ENCODE assay signal across 13 cellular contexts in the genomic region with DNA sequence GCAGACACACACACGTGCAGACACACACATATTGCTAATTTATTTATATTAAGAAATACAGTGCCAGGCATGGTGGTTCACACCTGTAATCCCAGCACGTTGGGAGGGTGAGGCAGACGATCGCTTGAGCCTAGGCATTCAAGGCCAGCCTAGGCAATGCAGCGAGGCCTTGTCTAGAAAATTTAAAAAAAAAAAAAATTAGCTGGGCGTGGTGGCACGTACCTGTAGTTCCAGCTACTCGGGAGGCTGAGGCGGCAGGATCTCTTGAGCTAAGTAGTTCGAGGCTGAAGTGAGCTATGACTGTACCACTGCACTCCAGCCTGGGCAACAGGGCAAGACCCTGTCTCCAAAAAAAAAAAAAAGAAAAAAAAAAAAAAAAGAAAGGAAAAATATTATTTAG. TPM values are rescaled to one million over a fixed set of nuclear protein-coding genes. Genes with fewer than 3 reads are reported as not detected.
A peak's percentile ranks its signal among the peaks of the same experiment; 100 is the strongest.
DNase-seq lines count a peak whose midpoint lies in the region; ATAC-seq, FAIRE-seq and TF ChIP-seq lines count a peak whose summit lies in the region.
"Had no signal": no experiment of that assay in that cellular context is flagged by ENCODE, and none has a peak within 500 bp of the region (broad histone marks: within the 10 kb centered on the region; RNA-seq: fewer than 3 reads in every experiment).

No MANE protein-coding gene starts in this region.

- ATAC-seq in GM21576 (IDR thresholded peaks at IDR 0.05; ENCODE audit: unreplicated experiment) (no peak), HG02588 (IDR thresholded peaks at IDR 0.05; ENCODE audit: unreplicated experiment) (no peak)

- H3K23me2 ChIP-seq in H1 (ENCODE audit: low read depth, low read length), result no peaks in the 10 kb centered on the region

- H4K91ac ChIP-seq in H1 (replicated peaks; ENCODE audit: insufficient read length, low read length) (no peak overlapping the region), trophoblast cell (ENCODE audit: low read depth, low read length) (no peak overlapping the region)

- no peak for TF ChIP-seq EP300 in H1 (IDR thresholded peaks at IDR 0.05; ENCODE audit: borderline replicate concordance in 1 of 2, low read depth in 2 of 2, low read length in 2 of 2)

- no peak for TF ChIP-seq RAD21 in H1 (IDR thresholded peaks at IDR 0.05 in 1 of 2, conservative IDR thresholded peaks at IDR 0.05 in 1 of 2; ENCODE audit: low read depth in 2 of 2, low read length in 2 of 2)

- H3K4ac ChIP-seq in H1 (replicated peaks; ENCODE audit: insufficient read length, low read depth, low read length) (no peak overlapping the region), trophoblast cell (ENCODE audit: low read depth, low read length) (no peak overlapping the region)

- H2BK5ac ChIP-seq in H1 (ENCODE audit: low read depth, low read length), result no peak overlapping the region
- H2BK5ac ChIP-seq in trophoblast cell (ENCODE audit: low read depth, low read length, poor library complexity), result no peak overlapping the region

- H4K12ac ChIP-seq in trophoblast cell (ENCODE audit: low read depth, low read length), result no peak overlapping the region

- TF ChIP-seq CTCF in AG04450 (IDR thresholded peaks at IDR 0.05; ENCODE audit: low read depth, low read length) (no peak), H1 (IDR thresholded peaks at IDR 0.05; ENCODE audit: control extremely low read depth in 1 of 3, insufficient read depth in 1 of 3, low read depth in 1 of 3, low read length in 3 of 3) (no peak)

- no peak overlapping the region for H4K5ac ChIP-seq in H1 (ENCODE audit: insufficient read length, low read depth, low read length)

- no peak for DNase-seq in AG04450 (ENCODE audit: low read depth, low spot score)
- peak; percentile 81 for DNase-seq in NCI-H526 treated with DMSO at 0.1 percent for 48 hours (lab: John Stamatoyannopoulos, UW)
- no peak for DNase-seq in H1 (ENCODE audit: low read depth in 1 of 2, low spot score in 2 of 2)
- peak in 1 of 2 donors; percentile 52 for DNase-seq in trophoblast cell
- no peak for DNase-seq in cerebellar nuclear complex (lab: John Stamatoyannopoulos, UW)
- no peak for DNase-seq in H54 (ENCODE audit: insufficient read length, low spot score)
- DNase-seq: activated naive CD4-positive, alpha-beta T cell treated with anti-CD3 and anti-CD28 coated beads, Interleukin-2, amount 50 U/mL, for 16 hours; NCI-H1105 treated with DMSO at 0.1 percent for 48 hours; NCI-H524 treated with DMSO at 0.1 percent for 48 hours; T-helper 9 cell had no signal

- H3K23ac ChIP-seq in H1 (ENCODE audit: insufficient read length) (no peak overlapping the region), trophoblast cell (ENCODE audit: low read length) (no peak overlapping the region)

- no peak overlapping the region for H3K4me2 ChIP-seq in H1 (ENCODE audit: insufficient read depth in 1 of 2, low read depth in 2 of 2, low read length in 2 of 2)
- no peak overlapping the region for H3K4me2 ChIP-seq in trophoblast cell (ENCODE audit: low read length)

- H2BK120ac ChIP-seq in H1 (replicated peaks; ENCODE audit: low read depth, low read length) (no peak overlapping the region), trophoblast cell (ENCODE audit: insufficient read depth, low read length, poor library complexity) (no peak overlapping the region)

- H3K9me3 ChIP-seq in AG04450 (ENCODE audit: control insufficient read depth, insufficient read depth, low read length) (no peaks in the 10 kb centered on the region), H1 (ENCODE audit: insufficient read depth in 2 of 2, low read depth in 1 of 2, low read length in 1 of 2) (no peaks in the 10 kb centered on the region), trophoblast cell (ENCODE audit: insufficient read depth, low read depth, low read length) (no peaks in the 10 kb centered on the region)

- H2AK5ac ChIP-seq in H1 (ENCODE audit: low read depth, low read length), result peak overlapping the region; percentile 92
- no peak overlapping the region for H2AK5ac ChIP-seq in trophoblast cell (ENCODE audit: low read length)

- H4K8ac ChIP-seq in H1 (ENCODE audit: extremely low read depth, insufficient read depth, low read length) (no peak overlapping the region), trophoblast cell (ENCODE audit: low read depth, low read length) (no peak overlapping the region)

- no peak overlapping the region for H2AFZ ChIP-seq in H1 (ENCODE audit: low read length)
- H2AFZ ChIP-seq in trophoblast cell (ENCODE audit: insufficient read depth, low read length, poor library complexity), result no peak overlapping the region

- no peak for TF ChIP-seq POLR2A in H1 (IDR thresholded peaks at IDR 0.05; ENCODE audit: control extremely low read depth in 1 of 2, low read depth in 2 of 2, low read length in 2 of 2)
- no peak for TF ChIP-seq POLR2A in H54 (IDR thresholded peaks at IDR 0.05; ENCODE audit: low read depth, low read length)

- H3K9ac ChIP-seq in H1 (replicated peaks in 1 of 4; ENCODE audit: extremely low read depth in 1 of 4, low read depth in 3 of 4, low read length in 3 of 4), result no peak overlapping the region
- H3K9ac ChIP-seq in trophoblast cell (ENCODE audit: low read length), result no peak overlapping the region

- H3K36me3 ChIP-seq in H1 (ENCODE audit: control insufficient read depth in 2 of 4, insufficient read depth in 4 of 4, low read length in 3 of 4) (no peaks in the 10 kb centered on the region), trophoblast cell (ENCODE audit: control insufficient read depth in 1 of 2, insufficient read depth in 2 of 2, low read length in 2 of 2) (no peaks in the 10 kb centered on the region)

- H3K14ac ChIP-seq in H1 (ENCODE audit: insufficient read length) (no peak overlapping the region), trophoblast cell (ENCODE audit: low read length) (no peak overlapping the region)

- H2BK12ac ChIP-seq in H1 (ENCODE audit: low read depth, low read length) (peak overlapping the region; percentile 29; the same call in 1 of the 2 replicates), trophoblast cell (ENCODE audit: low read length) (peak overlapping the region; percentile 82)

- POLR2A ChIA-PET in AG04450 (lab: Yijun Ruan, JAX), result no interaction called here
- POLR2A ChIA-PET in H1 (lab: Charles Lee; ENCODE audit: partially characterized antibody), result no interaction called here

- H3K79me1 ChIP-seq in H1 (ENCODE audit: low read depth, low read length) (no peaks in the 10 kb centered on the region; the same call in 1 of the 2 replicates), trophoblast cell (ENCODE audit: low read length) (peaks cover 6% of the 10 kb centered on the region)

- CTCF ChIA-PET in AG04450 (lab: Charles Lee) (interaction anchor here (0.7 kb wide), 1 partner anchor 18 kb away, joined by 5 read pairs; no protein-coding TSS in a partner anchor), H1 (lab: Charles Lee; ENCODE audit: partially characterized antibody) (interaction anchor here (0.6 to 1.7 kb wide), 3 partner anchors 22 to 51 kb away, joined by 3 to 5 read pairs (median 3); no protein-coding TSS in a partner anchor)

- 96% methylated on average over 10 of the region's 10 CpGs; no CpG with 5 or more reads in 1 of the 2 experiments for WGBS in H1 (ENCODE audit: extremely low coverage in 1 of 2, insufficient coverage in 1 of 2, insufficient read length in 1 of 2, insufficient replicate concordance in 2 of 2, low coverage in 1 of 2, low lambda C conversion rate in 2 of 2, missing lambda C conversion rate in 1 of 2), 2 experiments
- no CpG with 5 or more reads among the region's 10 CpGs for WGBS in trophoblast cell (ENCODE audit: extremely low coverage, insufficient coverage, insufficient read length)

- H3K56ac ChIP-seq in H1 (replicated peaks; ENCODE audit: insufficient read length, low read depth, low read length), result no peak overlapping the region

- no peaks in the 10 kb centered on the region for H3K79me2 ChIP-seq in H1 (ENCODE audit: control insufficient read depth in 1 of 2, insufficient read depth in 2 of 2, low read length in 2 of 2)
- H3K79me2 ChIP-seq in trophoblast cell (ENCODE audit: control insufficient read depth, insufficient read depth, low read length, poor library complexity), result no peaks in the 10 kb centered on the region

- H4K20me1 ChIP-seq in H1 (replicated peaks in 1 of 2; ENCODE audit: control insufficient read depth in 1 of 2, insufficient read depth in 2 of 2, low read length in 2 of 2), result no peaks in the 10 kb centered on the region

- H3K27ac ChIP-seq in AG04450 (ENCODE audit: low read depth, low read length), result peak overlapping the region; percentile 33
- no peak overlapping the region for H3K27ac ChIP-seq in H1 (ENCODE audit: low read depth, low read length)
- H3K27ac ChIP-seq in trophoblast cell (ENCODE audit: low read depth, low read length), result no peak overlapping the region

- H3K4me3 ChIP-seq in AG04450 (ENCODE audit: low read depth, low read length), result no peak overlapping the region
- no peak overlapping the region for H3K4me3 ChIP-seq in H1 (ENCODE audit: extremely low read depth in 1 of 4, insufficient read depth in 2 of 4, low read depth in 3 of 4, low read length in 4 of 4)
- no peak overlapping the region for H3K4me3 ChIP-seq in trophoblast cell (ENCODE audit: low read depth, low read length)

- H3K18ac ChIP-seq in H1 (ENCODE audit: extremely low read depth, low read length) (no peak overlapping the region), trophoblast cell (ENCODE audit: low read length) (no peak overlapping the region)

- FAIRE-seq in H1 (lab: Jason Lieb, UNC) (no peak), H54 (lab: Jason Lieb, UNC) (no peak)
- FAIRE-seq: GM12892 had no signal

- H3K27me3 ChIP-seq in AG04450 (ENCODE audit: control insufficient read depth, insufficient read depth, low read length), result no peaks in the 10 kb centered on the region
- no peaks in the 10 kb centered on the region for H3K27me3 ChIP-seq in H1 (replicated peaks in 1 of 4; ENCODE audit: control insufficient read depth in 3 of 4, extremely low read depth in 1 of 4, insufficient read depth in 3 of 4, low read length in 3 of 4)
- no peaks in the 10 kb centered on the region for H3K27me3 ChIP-seq in trophoblast cell (ENCODE audit: insufficient read depth, low read length)

- H3K4me1 ChIP-seq in H1 (replicated peaks in 1 of 4; ENCODE audit: control insufficient read depth in 3 of 4, insufficient read depth in 4 of 4, low read length in 3 of 4) (peaks cover 0 to 9% (median 7%) of the 10 kb centered on the region in 4 experiments; a peak in 4 of 7 replicates), trophoblast cell (ENCODE audit: control insufficient read depth in 1 of 2, insufficient read depth in 2 of 2, low read length in 2 of 2) (peaks cover 8 to 13% of the 10 kb centered on the region in 2 experiments)

- no peak overlapping the region for H2BK15ac ChIP-seq in H1 (ENCODE audit: low read length)

- no peak overlapping the region for H2BK20ac ChIP-seq in H1 (ENCODE audit: low read length)

RNA-seq across cellular contexts. Expression of gene ANXA4, which starts 28.8 kb away (rescaled TPM):
- polyA plus RNA-seq in AG04450 (2011; rRNA removed) (105 and 125 TPM in 2 replicates), H1 (2011; rRNA removed) (8.9 and 9.4 TPM in 2 replicates)
- 93.1 and 137 TPM in 2 replicates for polyA minus RNA-seq in AG04450 (2011; rRNA and poly(A)+ RNA removed)
- 16.9 and 17.6 TPM in 2 replicates for total RNA-seq in H1 (2021; fragmentation: NEBNext Ultra II Directional; extraction: Animal tissue kit (Norgen Biotek cat#: 25700))
- polyA plus RNA-seq in H1 (2011; cell fraction: cytosol; rRNA removed), result 17.2 TPM
- polyA plus RNA-seq in H1 (2011; cell fraction: nucleus; rRNA removed), result 20.7 TPM
- polyA plus RNA-seq in H1 (2012, experiment 1 of 2), result 21.8 to 31.5 TPM (median 26.2 TPM) in 4 replicates
- polyA plus RNA-seq in H1 (2012, experiment 2 of 2), result 5.4 TPM
- polyA plus RNA-seq in H1 (2013, experiment 1 of 2), result 10.7 TPM
- 9.8 TPM for polyA plus RNA-seq in H1 (2013, experiment 2 of 2)
- 24.1 and 26.9 TPM in 2 replicates for polyA minus RNA-seq in H1 (2011; rRNA and poly(A)+ RNA removed)
- polyA minus RNA-seq in H1 (2011; cell fraction: cytosol; rRNA and poly(A)+ RNA removed), result 6.3 TPM
- polyA minus RNA-seq in H1 (2011; cell fraction: nucleus; rRNA and poly(A)+ RNA removed), result 9.0 TPM
- polyA plus RNA-seq in trophoblast cell (2013), result 68.4 and 70.7 TPM in 2 replicates

RNA-seq across cellular contexts. Expression of gene GMCL1, which starts 58.7 kb away (rescaled TPM):
- polyA plus RNA-seq in AG04450 (2011; rRNA removed) (5.3 and 7.2 TPM in 2 replicates), H1 (2011; rRNA removed) (6.3 and 6.5 TPM in 2 replicates)
- polyA minus RNA-seq in AG04450 (2011; rRNA and poly(A)+ RNA removed), result 2.3 and 3.5 TPM in 2 replicates
- total RNA-seq in H1 (2021; fragmentation: NEBNext Ultra II Directional; extraction: Animal tissue kit (Norgen Biotek cat#: 25700)), result 21.9 and 26.1 TPM in 2 replicates
- polyA plus RNA-seq in H1 (2011; cell fraction: cytosol; rRNA removed), result 10.0 TPM
- polyA plus RNA-seq in H1 (2011; cell fraction: nucleus; rRNA removed), result 8.7 TPM
- 8.0 to 14.4 TPM (median 11.8 TPM) in 4 replicates for polyA plus RNA-seq in H1 (2012, experiment 1 of 2)
- polyA plus RNA-seq in H1 (2012, experiment 2 of 2), result 1.5 TPM
- polyA plus RNA-seq in H1 (2013, experiment 1 of 2), result 26.4 TPM
- polyA plus RNA-seq in H1 (2013, experiment 2 of 2), result 28.5 TPM
- 8.5 and 13.7 TPM in 2 replicates for polyA minus RNA-seq in H1 (2011; rRNA and poly(A)+ RNA removed)
- polyA minus RNA-seq in H1 (2011; cell fraction: cytosol; rRNA and poly(A)+ RNA removed), result 22.4 TPM
- polyA minus RNA-seq in H1 (2011; cell fraction: nucleus; rRNA and poly(A)+ RNA removed), result 11.0 TPM
- polyA plus RNA-seq in trophoblast cell (2013), result 13.3 and 13.7 TPM in 2 replicates
